Comparison of ENCODE assay signal across 29 cellular contexts in genomic region chr3:153740109-153740508, GRCh38.
"Had no signal": no experiment of that assay in that cellular context is flagged by ENCODE, and none has a peak within 500 bp of the region (broad histone marks: within the 10 kb centered on the region; RNA-seq: fewer than 3 reads in every experiment).

No MANE protein-coding gene starts in this region.

- H3K36me3 Mint-ChIP-seq: activated naive CD8-positive, alpha-beta T cell had no signal

- H3K4me1 Mint-ChIP-seq: activated B cell treated with CpG ODN at 0.5 μM for 24 hours; activated T-helper 17 cell treated with anti-CD3 and anti-CD28 coated beads, Interleukin-2, amount 50 U/mL, for 72 hours; central memory CD8-positive, alpha-beta T cell; T-helper 17 cell had no signal

- H3K4me3 Mint-ChIP-seq: activated B cell treated with CpG ODN at 0.5 μM for 24 hours; activated CD8-positive, alpha-beta T cell treated with anti-CD3 and anti-CD28 coated beads for 36 hours; activated naive CD8-positive, alpha-beta T cell; activated T-cell treated with anti-CD3 and anti-CD28 coated beads, Interleukin-2, amount 50 U/mL, for 4 hours; activated T-helper 17 cell treated with anti-CD3 and anti-CD28 coated beads, Interleukin-2, amount 50 U/mL, for 72 hours; central memory CD8-positive, alpha-beta T cell; dendritic cell treated with granulocyte-macrophage colony-stimulating factor and Interleukin-4, amounts not matched to agents 40 ng/mL and 50 ng/mL, for 4 days; effector memory CD8-positive, alpha-beta T cell; T-helper 17 cell; T-helper 2 cell treated with Interferon-gamma antibody and Interleukin-4, amounts not matched to agents 5 μg/mL and 100 μg/mL, for 36 hours had no signal

- H3K27ac Mint-ChIP-seq: activated B cell treated with CpG ODN at 0.5 μM for 24 hours; activated CD8-positive, alpha-beta T cell treated with anti-CD3 and anti-CD28 coated beads for 36 hours; activated naive CD8-positive, alpha-beta T cell; activated T-helper 17 cell treated with anti-CD3 and anti-CD28 coated beads, Interleukin-2, amount 50 U/mL, for 72 hours; dendritic cell treated with granulocyte-macrophage colony-stimulating factor and Interleukin-4, amounts not matched to agents 40 ng/mL and 50 ng/mL, for 4 days; effector memory CD8-positive, alpha-beta T cell; T-helper 17 cell; T-helper 2 cell treated with Interferon-gamma antibody and Interleukin-4, amounts not matched to agents 5 μg/mL and 100 μg/mL, for 36 hours had no signal

- ATAC-seq: activated CD4-positive, CD25-positive, alpha-beta regulatory T cell treated with anti-CD3 and anti-CD28 coated beads, Interleukin-2, amount 50 U/mL, for 24 hours; activated CD8-positive, alpha-beta T cell treated with anti-CD3 and anti-CD28 coated beads for 36 hours; activated T-cell treated with anti-CD3 and anti-CD28 coated beads, Interleukin-2, amount 50 U/mL, for 4 hours; activated T-helper 17 cell treated with anti-CD3 and anti-CD28 coated beads, Interleukin-2, amount 50 U/mL, for 72 hours; effector memory CD8-positive, alpha-beta T cell; gastroesophageal sphincter; T-helper 17 cell had no signal

- H3K27me3 Mint-ChIP-seq: activated B cell treated with CpG ODN at 0.5 μM for 24 hours; activated T-helper 17 cell treated with anti-CD3 and anti-CD28 coated beads, Interleukin-2, amount 50 U/mL, for 72 hours; central memory CD8-positive, alpha-beta T cell; dendritic cell treated with granulocyte-macrophage colony-stimulating factor and Interleukin-4, amounts not matched to agents 40 ng/mL and 50 ng/mL, for 4 days; T-helper 17 cell had no signal

- DNase-seq: activated B cell treated with CpG ODN at 0.5 μM for 24 hours; activated CD4-positive, alpha-beta T cell treated with anti-CD3 and anti-CD28 coated beads for 48 hours; activated CD4-positive, alpha-beta T cell treated with anti-CD3 and anti-CD28 coated beads, Interleukin-2, amount 50 U/mL, for 1 hour; activated CD4-positive, alpha-beta T cell treated with anti-CD3 and anti-CD28 coated beads, Interleukin-2, amount 50 U/mL, for 48 hours; activated CD8-positive, alpha-beta memory T cell treated with anti-CD3 and anti-CD28 coated beads for 24 hours; activated CD8-positive, alpha-beta T cell treated with anti-CD3 and anti-CD28 coated beads for 36 hours; activated effector memory CD4-positive, alpha-beta T cell treated with Interleukin-2 at 50 U/mL for 16 hours; activated gamma-delta T cell treated with Interleukin-2 at 50 U/mL for 16 hours; activated naive CD4-positive, alpha-beta T cell treated with anti-CD3 and anti-CD28 coated beads, Interleukin-2, amount 50 U/mL, for 16 hours; activated naive CD4-positive, alpha-beta T cell treated with Interleukin-2 at 50 U/mL for 16 hours; activated T-cell treated with anti-CD3 and anti-CD28 coated beads, Interleukin-2, amount 50 U/mL, for 4 hours; amniotic stem cell; anterior cingulate cortex; brain microvascular endothelial cell; effector CD4-positive, alpha-beta T cell; effector memory CD8-positive, alpha-beta T cell; esophagus squamous epithelium; foreskin melanocyte; T-helper 1 cell; T-helper 17 cell; T1000 had no signal

- H3K9me3 Mint-ChIP-seq: activated B cell treated with CpG ODN at 0.5 μM for 24 hours; activated CD8-positive, alpha-beta T cell treated with anti-CD3 and anti-CD28 coated beads for 36 hours; activated T-cell treated with anti-CD3 and anti-CD28 coated beads, Interleukin-2, amount 50 U/mL, for 4 hours; activated T-helper 17 cell treated with anti-CD3 and anti-CD28 coated beads, Interleukin-2, amount 50 U/mL, for 72 hours; central memory CD8-positive, alpha-beta T cell; effector memory CD8-positive, alpha-beta T cell; T-helper 2 cell treated with Interferon-gamma antibody and Interleukin-4, amounts not matched to agents 5 μg/mL and 100 μg/mL, for 36 hours had no signal

- H3K4me3 ChIP-seq: coronary artery, esophagus squamous epithelium, gastroesophageal sphincter had no signal

- H3K9me3 ChIP-seq: esophagus squamous epithelium, gastroesophageal sphincter had no signal

- H3K36me3 ChIP-seq: brain microvascular endothelial cell, esophagus squamous epithelium, gastroesophageal sphincter had no signal
